17 cellular contexts compared by ENCODE assay signal in the genomic region with DNA sequence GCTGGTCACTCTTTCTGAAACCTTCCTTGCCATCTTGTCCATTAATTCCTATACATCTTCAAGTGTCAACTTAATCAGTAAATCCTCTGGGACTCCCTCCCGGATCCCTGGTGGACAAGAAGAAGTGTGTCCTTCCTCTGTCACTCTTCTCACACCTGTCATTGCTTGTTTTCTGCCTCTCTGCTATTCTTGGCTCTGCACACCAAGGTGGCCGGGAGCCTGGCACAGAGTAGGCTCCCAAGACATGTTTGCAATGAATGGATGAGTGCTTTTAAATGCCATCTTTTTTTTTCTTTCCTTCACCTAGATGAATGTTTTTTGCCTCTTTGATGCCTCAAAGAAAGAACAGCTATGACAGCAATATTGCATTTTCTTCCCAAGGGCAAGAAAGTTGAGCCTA.
"Had no signal": no experiment of that assay in that cellular context is flagged by ENCODE, and none has a peak within 500 bp of the region (broad histone marks: within the 10 kb centered on the region; RNA-seq: fewer than 3 reads in every experiment).

No MANE protein-coding gene starts in this region.

- H3K27ac ChIP-seq: epithelial cell of prostate, spleen, tibial nerve, uterus had no signal

- H3K9me3 Mint-ChIP-seq: activated naive CD4-positive, alpha-beta T cell treated with anti-CD3 and anti-CD28 coated beads, Interleukin-2, amount 50 U/mL, for 72 hours; activated T-cell treated with anti-CD3 and anti-CD28 coated beads, Interleukin-2, amount 50 U/mL, for 72 hours; naive thymus-derived CD8-positive, alpha-beta T cell had no signal

- H3K4me1 ChIP-seq: uterus had no signal

- H3K27me3 Mint-ChIP-seq: naive thymus-derived CD8-positive, alpha-beta T cell had no signal

- H3K9me3 ChIP-seq: spleen, tibial nerve, uterus had no signal

- H3K4me3 Mint-ChIP-seq: activated T-cell treated with anti-CD3 and anti-CD28 coated beads, Interleukin-2, amount 50 U/mL, for 72 hours; naive thymus-derived CD8-positive, alpha-beta T cell had no signal

- ATAC-seq: activated naive CD4-positive, alpha-beta T cell treated with anti-CD3 and anti-CD28 coated beads, Interleukin-2, amount 50 U/mL, for 72 hours; activated T-cell treated with anti-CD3 and anti-CD28 coated beads, Interleukin-2, amount 50 U/mL, for 72 hours; left cardiac atrium; naive thymus-derived CD8-positive, alpha-beta T cell had no signal

- H3K27ac Mint-ChIP-seq: activated naive CD4-positive, alpha-beta T cell treated with anti-CD3 and anti-CD28 coated beads, Interleukin-2, amount 50 U/mL, for 72 hours; activated T-cell treated with anti-CD3 and anti-CD28 coated beads, Interleukin-2, amount 50 U/mL, for 72 hours had no signal

- DNase-seq: activated CD4-positive, alpha-beta T cell treated with anti-CD3 and anti-CD28 coated beads, Interleukin-2, amount 50 U/mL, for 1 hour; activated effector memory CD4-positive, alpha-beta T cell treated with anti-CD3 and anti-CD28 coated beads, Interleukin-2, amount 50 U/mL, for 16 hours; activated T-cell treated with anti-CD3 and anti-CD28 coated beads, Interleukin-2, amount 50 U/mL, for 72 hours; foreskin fibroblast; hippocampal formation; left cardiac atrium; mesendoderm; naive thymus-derived CD8-positive, alpha-beta T cell; spleen; stimulated activated CD8-positive, alpha-beta memory T cell treated with anti-CD3 and anti-CD28 coated beads, Interleukin-4, amount 100 ng/mL, for 48 hours; stimulated activated naive CD4-positive, alpha-beta T cell treated with Interleukin-2 at 50 U/mL for 16 hours; T-helper 1 cell; T-helper 9 cell; uterus had no signal

- H3K36me3 ChIP-seq: uterus had no signal

- H3K27me3 ChIP-seq: spleen, tibial nerve, uterus had no signal

- H3K4me3 ChIP-seq: spleen, tibial nerve, uterus had no signal
